In genomic region chr20:382291-383115, GRCh38 we compare ENCODE assay signal across 7 cellular contexts. TPM values are rescaled to one million over a fixed set of nuclear protein-coding genes. Genes with fewer than 3 reads are reported as not detected.
DNase-seq lines count a peak whose midpoint lies in the region; ATAC-seq and TF ChIP-seq lines count a peak whose summit lies in the region.

No MANE protein-coding gene starts in this region.

- no peak overlapping the region for H2AFZ ChIP-seq in PC-9

- peaks cover 72% of the 10 kb centered on the region for H3F3A ChIP-seq in PC-9 (ENCODE audit: insufficient read depth, low read depth)

- H3K27me3 ChIP-seq in PC-9 (ENCODE audit: insufficient read depth, low read depth) (no peaks in the 10 kb centered on the region), psoas muscle (ENCODE audit: insufficient read depth in 3 of 3, low read length in 2 of 3) (peaks cover 0 to 24% (median 2%) of the 10 kb centered on the region in 3 donors)

- CTCF ChIA-PET in PC-9 (lab: Charles Lee): interaction anchor here (0.9 to 1.3 kb wide), 2 partner anchors 16 to 20 kb away, joined by 3 to 5 read pairs; no protein-coding TSS in a partner anchor

- H3K79me2 ChIP-seq in PC-9 (ENCODE audit: low read depth): peaks cover 74% of the 10 kb centered on the region

- H3K9me2 ChIP-seq in PC-9 (ENCODE audit: insufficient read depth): no peaks in the 10 kb centered on the region

- 68 to 82% (median 72%) methylated on average over 7 to 8 of the region's 8 CpGs for WGBS in psoas muscle, 3 donors

- H3K4me1 ChIP-seq in PC-9 (replicated peaks; ENCODE audit: insufficient read depth) (peaks cover 55% of the 10 kb centered on the region), psoas muscle (no peaks in the 10 kb centered on the region)

- H3K9me3 ChIP-seq in PC-9 (ENCODE audit: insufficient read depth, low read depth): no peaks in the 10 kb centered on the region
- no peaks in the 10 kb centered on the region for H3K9me3 ChIP-seq in psoas muscle

- peak overlapping the region; percentile 95 for H3K4me2 ChIP-seq in PC-9

- peaks cover 49% of the 10 kb centered on the region for H4K20me1 ChIP-seq in PC-9 (ENCODE audit: insufficient read depth)

- intact Hi-C loops in PC-9 (cut with micrococcal nuclease; ENCODE audit: unreplicated experiment) (no loop called here), psoas muscle (cut with DNase I) (no loop called here)

- H3K27ac ChIP-seq in PC-9 (peak overlapping the region; percentile 99), psoas muscle (no peak overlapping the region), substantia nigra (ENCODE audit: low read depth, low read length, poor library complexity, severe bottlenecking) (no peak overlapping the region)

- BruUV-seq in PC-9 (replicated peaks; lab: Mats Ljungman, UMichigan): TSS peak; percentile 37

- H3K36me3 ChIP-seq in PC-9 (ENCODE audit: low read depth) (peaks cover 53% of the 10 kb centered on the region), psoas muscle (ENCODE audit: insufficient read depth in 1 of 2, low read depth in 1 of 2) (no peaks in the 10 kb centered on the region)

- H3K4me3 ChIP-seq in PC-9 (peak overlapping the region; percentile 59), epithelial cell of proximal tubule (ENCODE audit: low read depth, low read length) (peak overlapping the region; percentile 85), psoas muscle (no peak overlapping the region)

- DNase-seq in PC-9 (no peak), epithelial cell of proximal tubule (ENCODE audit: low read depth) (no peak), psoas muscle (no peak), NCI-H1105 treated with DMSO at 0.1 percent for 48 hours (lab: John Stamatoyannopoulos, UW) (no peak), substantia nigra (lab: John Stamatoyannopoulos, UW) (no peak)

- TF ChIP-seq CTCF in PC-9 (conservative IDR thresholded peaks at IDR 0.05) (no peak), epithelial cell of proximal tubule (conservative IDR thresholded peaks at IDR 0.05; ENCODE audit: low read depth, low read length) (no peak), psoas muscle (IDR thresholded peaks at IDR 0.05) (no peak)

- POLR2A ChIA-PET in PC-9 (lab: Charles Lee; ENCODE audit: unreplicated experiment): interaction anchor here (0.5 to 1.2 kb wide), 6 partner anchors 12 to 49 kb away, joined by 3 to 7 read pairs (median 4); no protein-coding TSS in a partner anchor

- ATAC-seq in GM21528 (IDR thresholded peaks at IDR 0.05; ENCODE audit: low FRiP score, unreplicated experiment) (peak; percentile 7), psoas muscle (peak in 3 of 4 donors; percentile 29 to 41 (median 31)), GM18517 (IDR thresholded peaks at IDR 0.05; ENCODE audit: unreplicated experiment) (no peak)

RNA-seq across cellular contexts. Expression of gene TRIB3, which starts 1.9 kb away (rescaled TPM):
- total RNA-seq in PC-9 (2021): 81.0 and 82.0 TPM in 2 replicates
- 78.8 and 112 TPM in 2 replicates for total RNA-seq in epithelial cell of proximal tubule
- total RNA-seq in psoas muscle: 1 to 10 TPM in 3 of 4 donors, under 1 TPM in 1; 0.78 to 7.7 (median 2.5) TPM
- 10 to 100 TPM in 1 of 3 donors, 1 to 10 TPM in 1, under 1 TPM in 1; 0.74 to 16.3 (median 2.1) TPM for polyA plus RNA-seq in psoas muscle

RNA-seq across cellular contexts. Expression of gene RBCK1, which starts 25.6 kb away (rescaled TPM):
- total RNA-seq in PC-9 (2021) (176 and 212 TPM in 2 replicates), epithelial cell of proximal tubule (106 and 133 TPM in 2 replicates), psoas muscle (10 to 100 TPM; 34.1 to 50.5 (median 40.7) TPM)
- polyA plus RNA-seq in psoas muscle: 10 to 100 TPM; 35.8 to 52.5 (median 46.0) TPM

RNA-seq across cellular contexts. Expression of gene NRSN2, which starts 35.6 kb away (rescaled TPM):
- 15.0 and 16.5 TPM in 2 replicates for total RNA-seq in PC-9 (2021)
- 49.1 and 52.4 TPM in 2 replicates for total RNA-seq in epithelial cell of proximal tubule
- 1 to 10 TPM; 3.0 to 5.0 (median 3.9) TPM for total RNA-seq in psoas muscle
- polyA plus RNA-seq in psoas muscle: 1 to 10 TPM; 1.6 to 3.4 (median 3.1) TPM

RNA-seq across cellular contexts. Expression of gene SOX12, which starts 57.2 kb away (rescaled TPM):
- total RNA-seq in PC-9 (2021): 49.5 and 57.1 TPM in 2 replicates
- 7.9 and 10.1 TPM in 2 replicates for total RNA-seq in epithelial cell of proximal tubule
- total RNA-seq in psoas muscle: 1 to 10 TPM; 1.2 to 5.7 (median 5.2) TPM
- 1 to 10 TPM; 1.9 to 3.6 (median 2.3) TPM for polyA plus RNA-seq in psoas muscle
